30 cellular contexts compared by ENCODE assay signal in genomic region chr6:44671333-44671732, GRCh38.
"Had no signal": no experiment of that assay in that cellular context is flagged by ENCODE, and none has a peak within 500 bp of the region (broad histone marks: within the 10 kb centered on the region; RNA-seq: fewer than 3 reads in every experiment).

No MANE protein-coding gene starts in this region.

- H3K4me1 Mint-ChIP-seq: activated CD4-positive, alpha-beta memory T cell treated with anti-CD3 and anti-CD28 coated beads, Interleukin-2, amount 10 ng/mL, durations not matched to agents 7 days and 5 days; activated naive CD4-positive, alpha-beta T cell treated with anti-CD3 and anti-CD28 coated beads, Interleukin-2, amount 10 ng/mL, durations not matched to agents 7 days and 5 days had no signal

- H3K4me3 Mint-ChIP-seq: activated CD4-positive, alpha-beta memory T cell treated with anti-CD3 and anti-CD28 coated beads, Interleukin-2, amount 10 ng/mL, durations not matched to agents 7 days and 5 days; activated naive CD4-positive, alpha-beta T cell treated with anti-CD3 and anti-CD28 coated beads, Interleukin-2, amount 10 ng/mL, durations not matched to agents 7 days and 5 days; activated T-cell treated with anti-CD3 and anti-CD28 coated beads, Interleukin-2, amount 50 U/mL, for 24 hours; dendritic cell treated with granulocyte-macrophage colony-stimulating factor and Interleukin-4, amounts not matched to agents 40 ng/mL and 50 ng/mL, for 4 days; natural killer cell treated with Interleukin-12 subunit alpha and Interleukin-12 subunit beta and Interleukin-15 and Interleukin-18, amount 100 ng/mL, for 72 hours; stimulated activated naive B cell treated with anti-CD40 and anti-IgM and Interleukin-4, amounts not matched to agents 10 μg/mL and 1 μg/mL and 100 μg/mL, for 72 hours; T-helper 1 cell treated with Interleukin-12 subunit alpha and Interleukin-12 subunit beta and Interleukin-4 antibody, amounts not matched to agents 30 μg/mL and 1 μg/mL, for 36 hours had no signal

- H3K36me3 ChIP-seq: brain microvascular endothelial cell, esophagus muscularis mucosa, heart right ventricle, left lung, neutrophil, ovary, suprapubic skin, tibial nerve had no signal

- DNase-seq: activated CD4-positive, alpha-beta memory T cell treated with anti-CD3 and anti-CD28 coated beads, Interleukin-2, amount 10 ng/mL, durations not matched to agents 7 days and 5 days; activated CD4-positive, alpha-beta T cell treated with anti-CD3 and anti-CD28 coated beads for 48 hours; activated gamma-delta T cell; activated naive CD4-positive, alpha-beta T cell treated with anti-CD3 and anti-CD28 coated beads, Interleukin-2, amount 10 ng/mL, durations not matched to agents 7 days and 5 days; activated T-cell treated with anti-CD3 and anti-CD28 coated beads, Interleukin-2, amount 50 U/mL, for 24 hours; amniotic stem cell; brain microvascular endothelial cell; effector CD4-positive, alpha-beta T cell; foreskin melanocyte; heart right ventricle; left lung; mucosa of descending colon; ovary; psoas muscle; SK-N-SH; stimulated activated CD4-positive, alpha-beta T cell treated with anti-CD3 and anti-CD28 coated beads, Interleukin-15, amount 100 ng/mL, for 24 hours; stimulated activated CD4-positive, alpha-beta T cell treated with anti-CD3 and anti-CD28 coated beads, Interleukin-2, amount 100 ng/mL, for 24 hours; stimulated activated naive B cell treated with anti-CD40 and anti-IgM and Interleukin-4, amounts not matched to agents 10 μg/mL and 1 μg/mL and 100 μg/mL, for 72 hours; SW 1271; T-helper 9 cell had no signal

- H3K27ac Mint-ChIP-seq: activated CD4-positive, alpha-beta memory T cell treated with anti-CD3 and anti-CD28 coated beads, Interleukin-2, amount 10 ng/mL, durations not matched to agents 7 days and 5 days; activated naive CD4-positive, alpha-beta T cell treated with anti-CD3 and anti-CD28 coated beads, Interleukin-2, amount 10 ng/mL, durations not matched to agents 7 days and 5 days; activated T-cell treated with anti-CD3 and anti-CD28 coated beads, Interleukin-2, amount 50 U/mL, for 24 hours; dendritic cell treated with granulocyte-macrophage colony-stimulating factor and Interleukin-4, amounts not matched to agents 40 ng/mL and 50 ng/mL, for 4 days; natural killer cell treated with Interleukin-12 subunit alpha and Interleukin-12 subunit beta and Interleukin-15 and Interleukin-18, amount 100 ng/mL, for 72 hours; stimulated activated naive B cell treated with anti-CD40 and anti-IgM and Interleukin-4, amounts not matched to agents 10 μg/mL and 1 μg/mL and 100 μg/mL, for 72 hours; T-helper 1 cell treated with Interleukin-12 subunit alpha and Interleukin-12 subunit beta and Interleukin-4 antibody, amounts not matched to agents 30 μg/mL and 1 μg/mL, for 36 hours had no signal

- H3K36me3 Mint-ChIP-seq: activated naive CD4-positive, alpha-beta T cell treated with anti-CD3 and anti-CD28 coated beads, Interleukin-2, amount 10 ng/mL, durations not matched to agents 7 days and 5 days; natural killer cell treated with Interleukin-12 subunit alpha and Interleukin-12 subunit beta and Interleukin-15 and Interleukin-18, amount 100 ng/mL, for 72 hours; stimulated activated naive B cell treated with anti-CD40 and anti-IgM and Interleukin-4, amounts not matched to agents 10 μg/mL and 1 μg/mL and 100 μg/mL, for 72 hours had no signal

- H3K27ac ChIP-seq: brain microvascular endothelial cell, esophagus muscularis mucosa, heart right ventricle, left lung, neutrophil, ovary, psoas muscle, suprapubic skin, tibial nerve, VCaP had no signal

- H3K9me3 Mint-ChIP-seq: activated CD4-positive, alpha-beta memory T cell treated with anti-CD3 and anti-CD28 coated beads, Interleukin-2, amount 10 ng/mL, durations not matched to agents 7 days and 5 days; activated naive CD4-positive, alpha-beta T cell treated with anti-CD3 and anti-CD28 coated beads, Interleukin-2, amount 10 ng/mL, durations not matched to agents 7 days and 5 days; activated T-cell treated with anti-CD3 and anti-CD28 coated beads, Interleukin-2, amount 50 U/mL, for 24 hours; dendritic cell treated with granulocyte-macrophage colony-stimulating factor and Interleukin-4, amounts not matched to agents 40 ng/mL and 50 ng/mL, for 4 days; natural killer cell treated with Interleukin-12 subunit alpha and Interleukin-12 subunit beta and Interleukin-15 and Interleukin-18, amount 100 ng/mL, for 72 hours; stimulated activated naive B cell treated with anti-CD40 and anti-IgM and Interleukin-4, amounts not matched to agents 10 μg/mL and 1 μg/mL and 100 μg/mL, for 72 hours; T-helper 1 cell treated with Interleukin-12 subunit alpha and Interleukin-12 subunit beta and Interleukin-4 antibody, amounts not matched to agents 30 μg/mL and 1 μg/mL, for 36 hours had no signal

- H3K4me1 ChIP-seq: heart right ventricle, left lung, psoas muscle, suprapubic skin had no signal

- H3K9me3 ChIP-seq: esophagus muscularis mucosa, heart right ventricle, left lung, mucosa of descending colon, neutrophil, ovary, psoas muscle, SK-N-SH, suprapubic skin, tibial nerve had no signal

- ATAC-seq: activated CD4-positive, CD25-positive, alpha-beta regulatory T cell treated with anti-CD3 and anti-CD28 coated beads, Interleukin-2, amount 50 U/mL, for 24 hours; heart right ventricle; left lung; mucosa of descending colon; natural killer cell treated with Interleukin-12 subunit alpha and Interleukin-12 subunit beta and Interleukin-15 and Interleukin-18, amount 100 ng/mL, for 72 hours; psoas muscle; stimulated activated naive B cell treated with anti-CD40 and anti-IgM and Interleukin-4, amounts not matched to agents 10 μg/mL and 1 μg/mL and 100 μg/mL, for 72 hours had no signal

- H3K4me2 ChIP-seq: SK-N-SH had no signal

- H3K27me3 ChIP-seq: brain microvascular endothelial cell, ovary, tibial nerve had no signal

- H3K4me3 ChIP-seq: esophagus muscularis mucosa, heart right ventricle, left lung, lung, mucosa of descending colon, ovary, psoas muscle, suprapubic skin, tibial nerve had no signal

- H3K9ac ChIP-seq: SK-N-SH had no signal
